ENCODE assay signal across 1 cellular context in genomic region chr22:46147471-46148267, GRCh38.
TF ChIP-seq lines count a peak whose summit lies in the region.

No MANE protein-coding gene starts in this region.

TF ChIP-seq in HepG2, 621 proteins besides CTCF, POLR2A, EP300 and RAD21 (continued from another document and continues in another):
- TF ChIP-seq SRSF1 (optimal IDR thresholded peaks at IDR 0.05; ENCODE audit: low read depth, low read length) (no peak), MIXL1 (CRISPR knock-in tag; IDR thresholded peaks at IDR 0.05) (peak; percentile 26; the same call in 1 of the 2 replicates), FOXC1 (CRISPR knock-in tag; IDR thresholded peaks at IDR 0.05; ENCODE audit: borderline replicate concordance) (no peak; the same call in 1 of the 2 replicates), KLF6 (CRISPR knock-in tag; IDR thresholded peaks at IDR 0.05) (no peak), ZNF292 (CRISPR knock-in tag; IDR thresholded peaks at IDR 0.05; ENCODE audit: borderline replicate concordance, low read depth) (peak; percentile 72; the same call in 1 of the 2 replicates), HNRNPK (IDR thresholded peaks at IDR 0.05; ENCODE audit: low read depth, low read length, poor library complexity, severe bottlenecking) (no peak), GFI1 (CRISPR knock-in tag; IDR thresholded peaks at IDR 0.05; ENCODE audit: borderline replicate concordance) (peak; percentile 64), ZNF136 (CRISPR knock-in tag; IDR thresholded peaks at IDR 0.05; ENCODE audit: low read depth) (no peak; the same call in 1 of the 2 replicates), ELF3 (CRISPR knock-in tag; IDR thresholded peaks at IDR 0.05) (peak; percentile 64), ZNF572 (CRISPR knock-in tag; IDR thresholded peaks at IDR 0.05) (peak; percentile 84), CENPT (CRISPR knock-in tag; IDR thresholded peaks at IDR 0.05; ENCODE audit: low read depth) (no peak), NFATC3 (CRISPR knock-in tag; IDR thresholded peaks at IDR 0.05) (no peak), ZNF747 (CRISPR knock-in tag; IDR thresholded peaks at IDR 0.05; ENCODE audit: borderline replicate concordance) (peak; percentile 91), ZFP62 (CRISPR knock-in tag; IDR thresholded peaks at IDR 0.05) (no peak), PITX1 (CRISPR knock-in tag; IDR thresholded peaks at IDR 0.05) (peak; percentile 85), RXRA (CRISPR knock-in tag; IDR thresholded peaks at IDR 0.05) (peak; percentile 93), BCL6 (CRISPR knock-in tag; IDR thresholded peaks at IDR 0.05) (peak; percentile 64), CEBPB (IDR thresholded peaks at IDR 0.05; ENCODE audit: borderline replicate concordance, low read depth, low read length) (no peak), KDM4B (CRISPR knock-in tag; IDR thresholded peaks at IDR 0.05) (peak; percentile 54; the same call in 1 of the 2 replicates), ATRX (CRISPR knock-in tag; IDR thresholded peaks at IDR 0.05; ENCODE audit: borderline replicate concordance) (no peak), NFKB2 (CRISPR knock-in tag; IDR thresholded peaks at IDR 0.05; ENCODE audit: borderline replicate concordance) (no peak), ZNF503 (CRISPR knock-in tag; IDR thresholded peaks at IDR 0.05) (no peak), NFE2L2 (IDR thresholded peaks at IDR 0.05; ENCODE audit: low read length) (no peak), SRF (IDR thresholded peaks at IDR 0.05; ENCODE audit: low read depth, low read length) (no peak), ZMYM3 (CRISPR knock-in tag; IDR thresholded peaks at IDR 0.05) (peak; percentile 91), ZSCAN20 (CRISPR knock-in tag; IDR thresholded peaks at IDR 0.05; ENCODE audit: borderline replicate concordance) (no peak), ZNF709 (CRISPR knock-in tag; IDR thresholded peaks at IDR 0.05) (no peak), BORCS8-MEF2B (CRISPR knock-in tag; IDR thresholded peaks at IDR 0.05) (peak; percentile 88), DBP (CRISPR knock-in tag; IDR thresholded peaks at IDR 0.05; ENCODE audit: not compliant biosample characterization) (no peak), HBP1 (CRISPR knock-in tag; IDR thresholded peaks at IDR 0.05; ENCODE audit: low read depth) (peak; percentile 76), SP2 (CRISPR knock-in tag; IDR thresholded peaks at IDR 0.05) (0 out of 2 replicates have a peak, but pooled peaks have one; percentile 27), SAFB2 (CRISPR knock-in tag; IDR thresholded peaks at IDR 0.05; ENCODE audit: borderline replicate concordance, low read depth) (no peak), ZSCAN9 (CRISPR knock-in tag; IDR thresholded peaks at IDR 0.05; ENCODE audit: borderline replicate concordance) (no peak), HNRNPUL1 (IDR thresholded peaks at IDR 0.05; ENCODE audit: low read depth, low read length) (no peak), FOXO4 (CRISPR knock-in tag; conservative IDR thresholded peaks at IDR 0.05) (no peak), SOX6 (IDR thresholded peaks at IDR 0.05) (no peak), SOX6 (CRISPR knock-in tag; IDR thresholded peaks at IDR 0.05) (peak; percentile 36; the same call in 1 of the 2 replicates), NR2F1 (CRISPR knock-in tag; IDR thresholded peaks at IDR 0.05) (peak; percentile 31 to 83; a peak in 3 of 4 replicates), TARDBP (CRISPR knock-in tag; IDR thresholded peaks at IDR 0.05) (peak; percentile 75; the same call in 1 of the 2 replicates), ZNF441 (CRISPR knock-in tag; IDR thresholded peaks at IDR 0.05; ENCODE audit: borderline replicate concordance) (peak; percentile 54; the same call in 1 of the 2 replicates), ZSCAN21 (CRISPR knock-in tag; IDR thresholded peaks at IDR 0.05; ENCODE audit: borderline replicate concordance) (peak; percentile 58; the same call in 1 of the 2 replicates), ZBTB39 (CRISPR knock-in tag; IDR thresholded peaks at IDR 0.05) (no peak), TBX3 (IDR thresholded peaks at IDR 0.05; ENCODE audit: borderline replicate concordance) (no peak), IRF1 (CRISPR knock-in tag; IDR thresholded peaks at IDR 0.05; ENCODE audit: low read depth) (no peak), ZNF432 (CRISPR knock-in tag; IDR thresholded peaks at IDR 0.05; ENCODE audit: borderline replicate concordance) (no peak), HMGA1 (CRISPR knock-in tag; conservative IDR thresholded peaks at IDR 0.05) (no peak), EHMT2 (IDR thresholded peaks at IDR 0.05; ENCODE audit: borderline replicate concordance, low read depth, low read length) (no peak), ISL2 (CRISPR knock-in tag; IDR thresholded peaks at IDR 0.05) (no peak), CC2D1A (CRISPR knock-in tag; IDR thresholded peaks at IDR 0.05) (no peak), UBTF (CRISPR knock-in tag; IDR thresholded peaks at IDR 0.05) (peak; percentile 91), ZNF639 (CRISPR knock-in tag; conservative IDR thresholded peaks at IDR 0.05) (no peak; the same call in 1 of the 2 replicates), TBL1XR1 (IDR thresholded peaks at IDR 0.05; ENCODE audit: borderline replicate concordance, low read length, partially characterized antibody) (no peak), ZZZ3 (CRISPR knock-in tag; IDR thresholded peaks at IDR 0.05; ENCODE audit: borderline replicate concordance) (no peak; the same call in 1 of the 2 replicates), CHD2 (IDR thresholded peaks at IDR 0.05; ENCODE audit: low read depth, low read length) (no peak)
